Comparison of ENCODE assay signal across 23 cellular contexts in genomic region chr15:48371550-48371949, GRCh38. TPM values are rescaled to one million over a fixed set of nuclear protein-coding genes. Genes with fewer than 3 reads are reported as not detected.
A peak's percentile ranks its signal among the peaks of the same experiment; 100 is the strongest.
DNase-seq lines count a peak whose midpoint lies in the region; ATAC-seq and TF ChIP-seq lines count a peak whose summit lies in the region.
"Had no signal": no experiment of that assay in that cellular context is flagged by ENCODE, and none has a peak within 500 bp of the region (broad histone marks: within the 10 kb centered on the region; RNA-seq: fewer than 3 reads in every experiment).

No MANE protein-coding gene starts in this region.

- peaks cover 22% of the 10 kb centered on the region for H3K27me3 Mint-ChIP-seq in activated T-helper 2 cell treated with anti-CD3 and anti-CD28 coated beads, Interferon-gamma antibody, Interleukin-2, Interleukin-4, amounts not matched to agents 10 μg/mL and 5 μg/mL and 100 μg/mL, durations not matched to agents 14 hours and 24 hours and 36 hours (ENCODE audit: low read depth)

- no peak overlapping the region for H3K4me3 ChIP-seq in choroid plexus epithelial cell (ENCODE audit: low read depth, low read length)
- H3K4me3 ChIP-seq: BLaER1, GM12878 had no signal

- no peaks in the 10 kb centered on the region for H3K9me3 Mint-ChIP-seq in activated T-helper 2 cell treated with anti-CD3 and anti-CD28 coated beads, Interferon-gamma antibody, Interleukin-2, Interleukin-4, amounts not matched to agents 10 μg/mL and 5 μg/mL and 100 μg/mL, durations not matched to agents 14 hours and 24 hours and 36 hours
- H3K9me3 Mint-ChIP-seq: CD4-positive, alpha-beta memory T cell; CD8-positive, alpha-beta memory T cell had no signal

- H3K36me3 Mint-ChIP-seq in activated T-helper 2 cell treated with anti-CD3 and anti-CD28 coated beads, Interferon-gamma antibody, Interleukin-2, Interleukin-4, amounts not matched to agents 10 μg/mL and 5 μg/mL and 100 μg/mL, durations not matched to agents 14 hours and 24 hours and 36 hours (ENCODE audit: low read depth): no peaks in the 10 kb centered on the region
- H3K36me3 Mint-ChIP-seq: CD14-positive monocyte; CD4-positive, alpha-beta memory T cell; CD4-positive, CD25-positive, alpha-beta regulatory T cell; CD8-positive, alpha-beta memory T cell had no signal

- intact Hi-C loops in sciatic nerve (cut with DNase I): no loop called here
- intact Hi-C loops in activated T-helper 2 cell treated with anti-CD3 and anti-CD28 coated beads, Interferon-gamma antibody, Interleukin-2, Interleukin-4, amounts not matched to agents 10 μg/mL and 5 μg/mL and 100 μg/mL, durations not matched to agents 14 hours and 24 hours and 36 hours (cut with micrococcal nuclease): no loop called here

- TF ChIP-seq CTCF in choroid plexus epithelial cell (conservative IDR thresholded peaks at IDR 0.05; ENCODE audit: low read depth, low read length): no peak

- ATAC-seq in sciatic nerve (peak; percentile 74), HG02885 (IDR thresholded peaks at IDR 0.05; ENCODE audit: poor library complexity, unreplicated experiment) (no peak)
- ATAC-seq: GM12878 had no signal

- H3K4me1 Mint-ChIP-seq in activated T-helper 2 cell treated with anti-CD3 and anti-CD28 coated beads, Interferon-gamma antibody, Interleukin-2, Interleukin-4, amounts not matched to agents 10 μg/mL and 5 μg/mL and 100 μg/mL, durations not matched to agents 14 hours and 24 hours and 36 hours (ENCODE audit: low read depth): no peaks in the 10 kb centered on the region
- H3K4me1 Mint-ChIP-seq: CD4-positive, alpha-beta memory T cell; CD4-positive, CD25-positive, alpha-beta regulatory T cell; CD8-positive, alpha-beta memory T cell had no signal

- H3K4me3 Mint-ChIP-seq in activated T-helper 2 cell treated with anti-CD3 and anti-CD28 coated beads, Interferon-gamma antibody, Interleukin-2, Interleukin-4, amounts not matched to agents 10 μg/mL and 5 μg/mL and 100 μg/mL, durations not matched to agents 14 hours and 24 hours and 36 hours (ENCODE audit: low read depth): no peak overlapping the region
- H3K4me3 Mint-ChIP-seq: CD14-positive monocyte; CD4-positive, alpha-beta memory T cell; CD4-positive, CD25-positive, alpha-beta regulatory T cell; CD8-positive, alpha-beta memory T cell had no signal

- no peak overlapping the region for H3K27ac Mint-ChIP-seq in activated T-helper 2 cell treated with anti-CD3 and anti-CD28 coated beads, Interferon-gamma antibody, Interleukin-2, Interleukin-4, amounts not matched to agents 10 μg/mL and 5 μg/mL and 100 μg/mL, durations not matched to agents 14 hours and 24 hours and 36 hours
- H3K27ac Mint-ChIP-seq: CD14-positive monocyte; CD4-positive, CD25-positive, alpha-beta regulatory T cell; CD8-positive, alpha-beta memory T cell had no signal

- DNase-seq in choroid plexus epithelial cell (ENCODE audit: low read depth): peak; percentile 53
- no peak for DNase-seq in sciatic nerve (ENCODE audit: low spot score)
- no peak for DNase-seq in activated T-helper 2 cell treated with anti-CD3 and anti-CD28 coated beads, Interferon-gamma antibody, Interleukin-2, Interleukin-4, amounts not matched to agents 10 μg/mL and 5 μg/mL and 100 μg/mL, durations not matched to agents 14 hours and 24 hours and 36 hours (ENCODE audit: low spot score)
- no peak for DNase-seq in NK-92 (lab: John Stamatoyannopoulos, UW; ENCODE audit: unreplicated experiment)
- DNase-seq: 8988T; ACHN; BE2C; C1 segment of cervical spinal cord; CD4-positive, alpha-beta memory T cell; CD4-positive, CD25-positive, alpha-beta regulatory T cell; CD8-positive, alpha-beta memory T cell; COR-L47; DMS 273 treated with DMSO at 0.1 percent for 48 hours; DMS153; DMS53; DMS79; DND-41; EL; GDM1 had no signal

RNA-seq across cellular contexts. Expression of gene DUT, which starts 40.3 kb away (rescaled TPM):
- total RNA-seq in sciatic nerve: 91.7 TPM
- total RNA-seq in activated T-helper 2 cell treated with anti-CD3 and anti-CD28 coated beads, Interferon-gamma antibody, Interleukin-2, Interleukin-4, amounts not matched to agents 10 μg/mL and 5 μg/mL and 100 μg/mL, durations not matched to agents 14 hours and 24 hours and 36 hours: 204 and 212 TPM in 2 replicates
